In the genomic region with DNA sequence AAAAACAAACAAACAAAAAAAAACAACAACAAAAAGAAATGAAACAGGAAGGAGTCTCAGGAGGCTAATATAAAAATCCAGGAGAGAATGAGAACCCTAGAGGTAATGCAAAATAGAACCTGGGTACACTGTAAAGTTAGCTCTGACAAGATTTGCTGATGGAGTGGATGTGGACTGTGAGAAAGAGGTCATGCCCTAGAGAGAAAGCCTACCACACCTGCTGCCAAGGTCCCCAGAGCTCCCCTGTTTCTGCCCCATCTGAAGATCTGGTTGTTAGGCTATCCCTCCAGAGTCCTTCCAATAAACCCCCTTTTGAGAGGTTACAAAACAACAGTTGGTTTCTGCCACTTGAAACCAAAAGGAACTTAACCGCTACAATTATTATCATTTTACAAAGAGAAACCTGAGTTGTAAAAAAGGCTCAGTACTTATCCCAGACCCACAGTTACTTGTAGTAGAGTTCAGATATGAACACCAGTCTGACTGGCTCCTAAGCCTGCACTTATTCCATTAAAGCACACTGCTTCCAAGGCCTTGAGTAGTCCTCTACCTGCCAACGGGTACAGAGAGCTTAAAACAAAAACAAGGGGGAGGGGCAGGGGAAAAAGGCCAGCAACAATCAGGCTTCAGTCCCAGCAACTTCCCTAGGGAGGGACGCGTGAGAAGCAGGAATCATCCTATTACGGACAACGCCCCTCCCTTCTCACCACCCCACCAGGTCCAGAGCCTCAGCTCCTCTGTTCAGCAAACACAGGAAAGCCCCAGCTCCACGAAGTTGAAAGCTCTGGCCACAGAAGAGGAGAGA, we compare ENCODE assay signal across 8 cellular contexts. TPM values are rescaled to one million over a fixed set of nuclear protein-coding genes. Genes with fewer than 3 reads are reported as not detected.
DNase-seq lines count a peak whose midpoint lies in the region; FAIRE-seq and TF ChIP-seq lines count a peak whose summit lies in the region.

No MANE protein-coding gene starts in this region.

- peak overlapping the region; percentile 11 for H3K27ac ChIP-seq in KOPT-K1 (ENCODE audit: low read depth, low read length, poor library complexity, severe bottlenecking)
- H3K27ac ChIP-seq in adrenal gland = peak overlapping the region in 3 of 5 donors; percentile 22 to 55 (median 53)
- H3K27ac ChIP-seq in uterus = peak overlapping the region; percentile 32 to 50
- H3K27ac ChIP-seq in kidney (ENCODE audit: low read depth in 2 of 2, low read length in 2 of 2) = peak overlapping the region in 1 of 2 donors; percentile 13

- TF ChIP-seq CTCF in adrenal gland (IDR thresholded peaks at IDR 0.05) (no peak), uterus (IDR thresholded peaks at IDR 0.05) (no peak), kidney (IDR thresholded peaks at IDR 0.05; ENCODE audit: borderline replicate concordance, extremely low read depth, insufficient read depth) (no peak)

- H3K4me3 ChIP-seq in adrenal gland (peak overlapping the region in 1 of 4 donors; percentile 4), uterus (no peak overlapping the region), kidney (ENCODE audit: low read length in 2 of 2) (peak overlapping the region in 1 of 2 donors; percentile 33)

- intact Hi-C loops in adrenal gland (cut with DNase I) = loop anchor here in 1 of 2 donors (10.0 kb wide), 1 partner anchor 75 kb away; no protein-coding TSS in a partner anchor
- intact Hi-C loops in uterus (cut with DNase I; ENCODE audit: low total_unique reads) = no loop called here
- intact Hi-C loops in kidney (cut with DNase I) = no loop called here

- WGBS in adrenal gland, 4 donors = 23 to 27% (median 25%) methylated on average over 7 of the region's 7 CpGs

- H3K36me3 ChIP-seq in KOPT-K1 (ENCODE audit: insufficient read depth, low read length) = no peaks in the 10 kb centered on the region
- no peaks in the 10 kb centered on the region for H3K36me3 ChIP-seq in adrenal gland (replicated peaks in 1 of 2)
- no peaks in the 10 kb centered on the region for H3K36me3 ChIP-seq in uterus
- no peaks in the 10 kb centered on the region for H3K36me3 ChIP-seq in kidney (ENCODE audit: control insufficient read depth in 1 of 2, insufficient read depth in 2 of 2, low read length in 2 of 2)

- DNase-seq in ACHN (peak; percentile 30), adrenal gland (peak in 4 of 7 donors; percentile 53 to 62 (median 59)), kidney tubule cell (ENCODE audit: low spot score) (peak; percentile 60), uterus (peak; percentile 33 to 74), kidney (no peak), NCI-H146 (lab: John Stamatoyannopoulos, UW) (no peak)
- no peak for DNase-seq in activated effector memory CD4-positive, alpha-beta T cell treated with anti-CD3 and anti-CD28 coated beads, Interleukin-2, amount 50 U/mL, for 16 hours

- H3K27me3 ChIP-seq in adrenal gland (no peaks in the 10 kb centered on the region), uterus (no peaks in the 10 kb centered on the region)

- no peaks in the 10 kb centered on the region for H3K9me3 ChIP-seq in KOPT-K1 (ENCODE audit: insufficient read depth, low read length, poor library complexity, severe bottlenecking)
- H3K9me3 ChIP-seq in adrenal gland (replicated peaks in 1 of 3) = no peaks in the 10 kb centered on the region
- H3K9me3 ChIP-seq in uterus = no peaks in the 10 kb centered on the region
- no peaks in the 10 kb centered on the region for H3K9me3 ChIP-seq in kidney (ENCODE audit: control insufficient read depth in 1 of 2, low read length in 2 of 2)

- TF ChIP-seq POLR2A in adrenal gland (IDR thresholded peaks at IDR 0.05) (no peak), uterus (IDR thresholded peaks at IDR 0.05) (no peak)

- H3K4me1 ChIP-seq in adrenal gland (replicated peaks in 1 of 2) (peaks cover 18 to 41% of the 10 kb centered on the region in 2 donors), uterus (no peaks in the 10 kb centered on the region), kidney (ENCODE audit: control insufficient read depth in 1 of 2, insufficient read depth in 1 of 2, low read depth in 1 of 2, low read length in 2 of 2) (peaks cover 3 to 10% of the 10 kb centered on the region in 2 donors)

- in situ Hi-C loops in ACHN (cut with HindIII; ENCODE audit: low pct_ligation_motif_present, low pct_unique_long_range_greater_than_20kb, low sequenced_read_pairs) = no loop called here

- no peak for FAIRE-seq in kidney (lab: Jason Lieb, UNC)

- no peak overlapping the region for H3K9ac ChIP-seq in kidney (ENCODE audit: low read length in 2 of 2)

RNA-seq across cellular contexts. Expression of a gene that starts 27.7 kb away (rescaled TPM):
- 10 to 100 TPM in 7 of 8 donors, 1 to 10 TPM in 1; 9.6 to 42.4 (median 22.6) TPM for total RNA-seq in adrenal gland
- 10 to 100 TPM; 14.6 to 24.8 (median 17.0) TPM for polyA plus RNA-seq in adrenal gland
- 10 to 100 TPM in 3 of 4 donors, 1 to 10 TPM in 1; 5.6 to 71.6 (median 18.2) TPM for total RNA-seq in uterus
- total RNA-seq in kidney = 69.4 TPM
- 15.1 TPM for polyA plus RNA-seq in kidney (ENCODE audit: insufficient read depth, low read depth, low replicate concordance)

Comparison
In these comparisons a context has a peak if more than half of its experiments do, and no peak if none do; other contexts are left out.
1. DNase-seq: peak in ACHN (single experiment), adrenal gland (4 of 7), kidney tubule cell (single experiment) and uterus (2 of 2); none in kidney (single experiment), activated effector memory CD4-positive, alpha-beta T cell treated with anti-CD3 and anti-CD28 coated beads, Interleukin-2, amount 50 U/mL, for 16 hours (single experiment) and NCI-H146 (single experiment).